8 cellular contexts compared by ENCODE assay signal in genomic region chr17:75270966-75271232, GRCh38. TPM values are rescaled to one million over a fixed set of nuclear protein-coding genes. Genes with fewer than 3 reads are reported as not detected.
A peak's percentile ranks its signal among the peaks of the same experiment; 100 is the strongest.
DNase-seq lines count a peak whose midpoint lies in the region; ATAC-seq and TF ChIP-seq lines count a peak whose summit lies in the region.

Gene MIF4GD, minus strand, starts transcription at chr17:75271231. Its CDS starts 1,036 bp downstream, at chr17:75270195.

- H3K4me1 Mint-ChIP-seq in activated naive CD4-positive, alpha-beta T cell treated with anti-CD3 and anti-CD28 coated beads, Interleukin-2, amount 10 ng/mL, durations not matched to agents 7 days and 5 days: peaks cover 42% of the 10 kb centered on the region
- peaks cover 32% of the 10 kb centered on the region for H3K4me1 Mint-ChIP-seq in activated CD8-positive, alpha-beta T cell treated with anti-CD3 and anti-CD28 coated beads for 36 hours (ENCODE audit: low read depth)

- DNase-seq in activated naive CD4-positive, alpha-beta T cell treated with anti-CD3 and anti-CD28 coated beads, Interleukin-2, amount 10 ng/mL, durations not matched to agents 7 days and 5 days: no peak
- DNase-seq in activated naive CD4-positive, alpha-beta T cell treated with anti-CD3 and anti-CD28 coated beads, Interleukin-2, amount 50 U/mL, for 16 hours: no peak
- no peak for DNase-seq in activated CD8-positive, alpha-beta T cell treated with anti-CD3 and anti-CD28 coated beads for 36 hours
- DNase-seq in cardiac muscle cell (ENCODE audit: low read depth in 1 of 2, low spot score in 1 of 2) (no peak), renal cortical epithelial cell (ENCODE audit: low read depth) (no peak), HuH-7.5 (ENCODE audit: low spot score) (no peak)

- H3K27me3 Mint-ChIP-seq in activated naive CD4-positive, alpha-beta T cell treated with anti-CD3 and anti-CD28 coated beads, Interleukin-2, amount 10 ng/mL, durations not matched to agents 7 days and 5 days: no peaks in the 10 kb centered on the region
- no peaks in the 10 kb centered on the region for H3K27me3 Mint-ChIP-seq in activated CD8-positive, alpha-beta T cell treated with anti-CD3 and anti-CD28 coated beads for 36 hours

- peaks cover 21% of the 10 kb centered on the region for H3K36me3 Mint-ChIP-seq in activated naive CD4-positive, alpha-beta T cell treated with anti-CD3 and anti-CD28 coated beads, Interleukin-2, amount 10 ng/mL, durations not matched to agents 7 days and 5 days
- H3K36me3 Mint-ChIP-seq in activated CD8-positive, alpha-beta T cell treated with anti-CD3 and anti-CD28 coated beads for 36 hours (ENCODE audit: low read depth): peaks cover 40% of the 10 kb centered on the region

- CTCF ChIA-PET in activated naive CD4-positive, alpha-beta T cell treated with anti-CD3 and anti-CD28 coated beads, Interleukin-2, amount 10 ng/mL, durations not matched to agents 7 days and 5 days (lab: Charles Lee): interaction anchor here (0.7 to 2.3 kb wide), 26 partner anchors 9 to 156 kb away, joined by 3 to 22 read pairs (median 4); partner anchors contain the start of genes GGA3, GRB2, MRPS7 and NUP85
- CTCF ChIA-PET in activated CD8-positive, alpha-beta T cell treated with anti-CD3 and anti-CD28 coated beads for 36 hours (lab: Charles Lee): interaction anchor here (0.6 to 6.5 kb wide), 36 partner anchors 9 to 309 kb away, joined by 3 to 107 read pairs (median 4); partner anchors contain the start of genes GGA3, GRB2, MRPS7 and NT5C

- peak within 1 kb of the TSS; percentile 94 for H3K4me3 ChIP-seq in cardiac muscle cell

- H3K4me1 ChIP-seq in cardiac muscle cell (ENCODE audit: low read depth): no peaks in the 10 kb centered on the region

- peak; percentile 9 for ATAC-seq in activated CD8-positive, alpha-beta T cell treated with anti-CD3 and anti-CD28 coated beads for 36 hours
- ATAC-seq in GM21717 (IDR thresholded peaks at IDR 0.05; ENCODE audit: unreplicated experiment): no peak
- ATAC-seq in HG02938 (IDR thresholded peaks at IDR 0.05; ENCODE audit: unreplicated experiment): no peak

- H3K4me3 Mint-ChIP-seq in activated naive CD4-positive, alpha-beta T cell treated with anti-CD3 and anti-CD28 coated beads, Interleukin-2, amount 10 ng/mL, durations not matched to agents 7 days and 5 days: peak within 1 kb of the TSS; percentile 83
- H3K4me3 Mint-ChIP-seq in activated CD8-positive, alpha-beta T cell treated with anti-CD3 and anti-CD28 coated beads for 36 hours: peak within 1 kb of the TSS; percentile 86

- peaks cover 5% of the 10 kb centered on the region for H3K36me3 ChIP-seq in cardiac muscle cell

- H3K9me3 ChIP-seq in cardiac muscle cell (ENCODE audit: low read depth): no peaks in the 10 kb centered on the region

- no peaks in the 10 kb centered on the region for H3K9me3 Mint-ChIP-seq in activated naive CD4-positive, alpha-beta T cell treated with anti-CD3 and anti-CD28 coated beads, Interleukin-2, amount 10 ng/mL, durations not matched to agents 7 days and 5 days
- no peaks in the 10 kb centered on the region for H3K9me3 Mint-ChIP-seq in activated CD8-positive, alpha-beta T cell treated with anti-CD3 and anti-CD28 coated beads for 36 hours

- intact Hi-C loops in activated CD8-positive, alpha-beta T cell treated with anti-CD3 and anti-CD28 coated beads for 36 hours (cut with micrococcal nuclease): no loop called here

- peak within 1 kb of the TSS; percentile 86 for H3K27ac Mint-ChIP-seq in activated naive CD4-positive, alpha-beta T cell treated with anti-CD3 and anti-CD28 coated beads, Interleukin-2, amount 10 ng/mL, durations not matched to agents 7 days and 5 days
- H3K27ac Mint-ChIP-seq in activated CD8-positive, alpha-beta T cell treated with anti-CD3 and anti-CD28 coated beads for 36 hours: peak within 1 kb of the TSS; percentile 85

- POLR2A ChIA-PET in activated CD8-positive, alpha-beta T cell treated with anti-CD3 and anti-CD28 coated beads for 36 hours (lab: Charles Lee): interaction anchor here (0.6 to 7.2 kb wide), 23 partner anchors 9 to 247 kb away, joined by 3 to 105 read pairs (median 4); partner anchors contain the start of genes GGA3, GRB2, MRPS7 and NUP85

- H3K27ac ChIP-seq in cardiac muscle cell: peak within 1 kb of the TSS; percentile 75

- no peak for TF ChIP-seq CTCF in activated CD8-positive, alpha-beta T cell treated with anti-CD3 and anti-CD28 coated beads for 36 hours (IDR thresholded peaks at IDR 0.05)
- no peak for TF ChIP-seq CTCF in cardiac muscle cell (IDR thresholded peaks at IDR 0.05; ENCODE audit: low read depth, low read length)

- H3K27me3 ChIP-seq in cardiac muscle cell: no peaks in the 10 kb centered on the region

RNA-seq across cellular contexts. Expression of gene MIF4GD, which starts in this region (rescaled TPM):
- 10 to 100 TPM; 42.4 to 43.8 TPM for total RNA-seq in activated CD8-positive, alpha-beta T cell treated with anti-CD3 and anti-CD28 coated beads for 36 hours
- 35.6 and 47.9 TPM in 2 replicates for total RNA-seq in cardiac muscle cell
- 75.4 and 75.8 TPM in 2 replicates for polyA plus RNA-seq in cardiac muscle cell
- 15.1 and 16.3 TPM in 2 replicates for total RNA-seq in renal cortical epithelial cell
